ENCODE assay signal across 15 cellular contexts in genomic region chr17:69870751-69871199, GRCh38.
DNase-seq lines count a peak whose midpoint lies in the region; ATAC-seq, FAIRE-seq and TF ChIP-seq lines count a peak whose summit lies in the region.
"Had no signal": no experiment of that assay in that cellular context is flagged by ENCODE, and none has a peak within 500 bp of the region (broad histone marks: within the 10 kb centered on the region; RNA-seq: fewer than 3 reads in every experiment).

No MANE protein-coding gene starts in this region.

- ATAC-seq in GM21717 (IDR thresholded peaks at IDR 0.05; ENCODE audit: unreplicated experiment) (no peak), GM18861 (IDR thresholded peaks at IDR 0.05; ENCODE audit: unreplicated experiment) (no peak)
- ATAC-seq: left lobe of liver had no signal

- 56 to 73% (median 69%) methylated on average over 3 of the region's 3 CpGs for WGBS in small intestine, 3 donors

- H3K36me3 ChIP-seq in ACC112 (ENCODE audit: insufficient read depth, low read length) (no peaks in the 10 kb centered on the region), astrocyte (ENCODE audit: insufficient read depth, low read length) (no peaks in the 10 kb centered on the region), small intestine (ENCODE audit: control insufficient read depth in 2 of 2, insufficient read depth in 2 of 2, low read length in 2 of 2) (no peaks in the 10 kb centered on the region)
- H3K36me3 ChIP-seq: neutrophil had no signal

- no peak overlapping the region for H3K4me3 ChIP-seq in ACC112 (ENCODE audit: low read depth, low read length)
- H3K4me3 ChIP-seq in astrocyte (ENCODE audit: insufficient read depth, low read depth, low read length) = no peak overlapping the region
- H3K4me3 ChIP-seq in small intestine (ENCODE audit: low read depth in 1 of 2, low read length in 2 of 2) = no peak overlapping the region
- H3K4me3 ChIP-seq: A549 had no signal

- H3K9me3 ChIP-seq in astrocyte (ENCODE audit: insufficient read depth, low read depth, low read length) (no peaks in the 10 kb centered on the region), small intestine (ENCODE audit: control insufficient read depth, low read depth) (no peaks in the 10 kb centered on the region)
- H3K9me3 ChIP-seq: A549, neutrophil had no signal

- peak overlapping the region; percentile 65 for H3K27ac ChIP-seq in ACC112 (ENCODE audit: low read depth, low read length)
- H3K27ac ChIP-seq in astrocyte (ENCODE audit: low read depth, low read length) = peak overlapping the region; percentile 84
- no peak overlapping the region for H3K27ac ChIP-seq in small intestine (ENCODE audit: low read depth in 1 of 2, low read length in 1 of 2)
- H3K27ac ChIP-seq: A549, neutrophil had no signal

- H3K9me3 Mint-ChIP-seq in HFFc6 (no peaks in the 10 kb centered on the region), astrocyte (ENCODE audit: unreplicated experiment) (peaks cover 6% of the 10 kb centered on the region)

- H3K4me2 ChIP-seq in astrocyte (ENCODE audit: low read length) = peak overlapping the region; percentile 56
- H3K4me2 ChIP-seq: A549 had no signal

- FAIRE-seq in astrocyte (lab: Jason Lieb, UNC) (peak; percentile 81), small intestine (lab: Jason Lieb, UNC) (no peak)
- FAIRE-seq: A549 had no signal

- H3K36me3 Mint-ChIP-seq in HFFc6 (ENCODE audit: low read depth) = no peaks in the 10 kb centered on the region; the same call in 1 of the 2 replicates
- no peaks in the 10 kb centered on the region for H3K36me3 Mint-ChIP-seq in astrocyte (ENCODE audit: low read depth, unreplicated experiment)
- H3K36me3 Mint-ChIP-seq: brain had no signal

- H3K4me3 Mint-ChIP-seq in HFFc6 (peak overlapping the region; percentile 47), astrocyte (ENCODE audit: unreplicated experiment) (no peak overlapping the region)
- H3K4me3 Mint-ChIP-seq: brain had no signal

- H3K4me1 ChIP-seq in ACC112 (ENCODE audit: control insufficient read depth, insufficient read depth, low read length, unreplicated experiment) (peaks cover 45% of the 10 kb centered on the region), astrocyte (ENCODE audit: insufficient read depth, low read length) (peaks cover 28% of the 10 kb centered on the region), small intestine (ENCODE audit: control insufficient read depth in 2 of 2, insufficient read depth in 1 of 2, low read depth in 1 of 2, low read length in 1 of 2) (no peaks in the 10 kb centered on the region)
- H3K4me1 ChIP-seq: A549 had no signal

- H3K79me2 ChIP-seq in ACC112 (ENCODE audit: control insufficient read depth, insufficient read depth, low read length, unreplicated experiment) (no peaks in the 10 kb centered on the region), astrocyte (ENCODE audit: insufficient read depth, low read length) (no peaks in the 10 kb centered on the region)

- no peaks in the 10 kb centered on the region for H3K27me3 ChIP-seq in ACC112 (ENCODE audit: insufficient read depth, low read length)
- H3K27me3 ChIP-seq in astrocyte (ENCODE audit: insufficient read depth, low read length) = no peaks in the 10 kb centered on the region
- H3K27me3 ChIP-seq in small intestine (ENCODE audit: control insufficient read depth in 2 of 2, insufficient read depth in 2 of 2, low read length in 2 of 2) = no peaks in the 10 kb centered on the region
- H3K27me3 ChIP-seq: neutrophil had no signal

- H4K20me1 ChIP-seq in astrocyte (ENCODE audit: insufficient read depth, low read length) = no peaks in the 10 kb centered on the region

- H3K4me1 Mint-ChIP-seq in HFFc6 (ENCODE audit: low read depth) (peaks cover 64% of the 10 kb centered on the region), astrocyte (ENCODE audit: low read depth, unreplicated experiment) (peaks cover 43% of the 10 kb centered on the region)

- H3K9ac ChIP-seq in astrocyte (ENCODE audit: low read length) = peak overlapping the region; percentile 58

- H3K27ac Mint-ChIP-seq in HFFc6 = peak overlapping the region; percentile 76
- H3K27ac Mint-ChIP-seq in astrocyte (ENCODE audit: unreplicated experiment) = peak overlapping the region; percentile 83

- no peak for TF ChIP-seq CTCF in HFFc6 (IDR thresholded peaks at IDR 0.05)
- no peak for TF ChIP-seq CTCF in astrocyte (IDR thresholded peaks at IDR 0.05; ENCODE audit: insufficient read depth, low read depth, low read length)

- H2AFZ ChIP-seq in ACC112 (ENCODE audit: low read length, unreplicated experiment) (peak overlapping the region; percentile 11), astrocyte (ENCODE audit: low read depth, low read length) (peak overlapping the region; percentile 15)

- peaks cover 1% of the 10 kb centered on the region; the same call in 1 of the 2 replicates for H3K27me3 Mint-ChIP-seq in HFFc6 (ENCODE audit: insufficient read depth)
- no peaks in the 10 kb centered on the region for H3K27me3 Mint-ChIP-seq in astrocyte (ENCODE audit: low read depth, unreplicated experiment)
- H3K27me3 Mint-ChIP-seq: brain had no signal

- DNase-seq in HFFc6 (peak; percentile 70), astrocyte (ENCODE audit: low read depth) (peak; percentile 61), iPS DF 19.7 (ENCODE audit: low read depth, low spot score) (peak; percentile 42), small intestine (no peak)
- no peak for DNase-seq in stimulated activated CD4-positive, alpha-beta T cell treated with anti-CD3 and anti-CD28 coated beads, Interleukin-2, amount 100 ng/mL, for 48 hours
- DNase-seq: NCI-H2171; OCI-M1; stimulated activated CD4-positive, alpha-beta T cell treated with anti-CD3 and anti-CD28 coated beads, Interleukin-4, amount 100 ng/mL, for 1 hour had no signal

Comparison
In these comparisons a context has a peak if more than half of its experiments do, and no peak if none do; other contexts are left out.
1. H3K27ac ChIP-seq: peak in ACC112 (single experiment) and astrocyte (single experiment); none in small intestine (0 of 2).
2. DNase-seq: peak in HFFc6 (single experiment), astrocyte (single experiment) and iPS DF 19.7 (single experiment); none in stimulated activated CD4-positive, alpha-beta T cell treated with anti-CD3 and anti-CD28 coated beads, Interleukin-2, amount 100 ng/mL, for 48 hours (0 of 2) and small intestine (single experiment).